ENCODE assay signal across 8 cellular contexts in genomic region chr9:99819484-99820329, GRCh38. TPM values are rescaled to one million over a fixed set of nuclear protein-coding genes. Genes with fewer than 3 reads are reported as not detected.
DNase-seq lines count a peak whose midpoint lies in the region; ATAC-seq, FAIRE-seq and TF ChIP-seq lines count a peak whose summit lies in the region.

No MANE protein-coding gene starts in this region.

- ATAC-seq in GM21360 (IDR thresholded peaks at IDR 0.05; ENCODE audit: unreplicated experiment) = peak; percentile 42
- peak; percentile 56 for ATAC-seq in activated CD8-positive, alpha-beta memory T cell treated with anti-CD3 and anti-CD28 coated beads, Interleukin-2, amount 10 ng/mL, durations not matched to agents 7 days and 5 days

- H4K5ac ChIP-seq in H1 (ENCODE audit: insufficient read length, low read depth, low read length) = peak overlapping the region; percentile 64

- no peaks in the 10 kb centered on the region for H3K36me3 ChIP-seq in Caco-2 (ENCODE audit: control insufficient read depth, insufficient read depth, low read length)
- H3K36me3 ChIP-seq in H1 (ENCODE audit: control insufficient read depth in 2 of 4, insufficient read depth in 4 of 4, low read length in 3 of 4) = no peaks in the 10 kb centered on the region
- no peaks in the 10 kb centered on the region for H3K36me3 ChIP-seq in mesodermal cell (ENCODE audit: control insufficient read depth, insufficient read depth, low read length)

- 0 out of 2 replicates have a peak, but pooled peaks cover 3% of the 10 kb centered on the region for H3K79me1 ChIP-seq in H1 (ENCODE audit: low read depth, low read length)

- H3K4me1 Mint-ChIP-seq in Caco-2 (ENCODE audit: low read depth, unreplicated experiment) = peaks cover 7% of the 10 kb centered on the region
- H3K4me1 Mint-ChIP-seq in activated CD8-positive, alpha-beta memory T cell treated with anti-CD3 and anti-CD28 coated beads, Interleukin-2, amount 10 ng/mL, durations not matched to agents 7 days and 5 days = peaks cover 35% of the 10 kb centered on the region

- TF ChIP-seq CTCF in Caco-2 (IDR thresholded peaks at IDR 0.05; ENCODE audit: insufficient read depth in 1 of 2, low read depth in 1 of 2, low read length in 1 of 2, severe bottlenecking in 1 of 2, unreplicated experiment in 1 of 2) = no peak
- TF ChIP-seq CTCF in H1 (IDR thresholded peaks at IDR 0.05; ENCODE audit: control extremely low read depth in 1 of 3, insufficient read depth in 1 of 3, low read depth in 1 of 3, low read length in 3 of 3) = no peak

- peaks cover 0 to 6% of the 10 kb centered on the region in 2 experiments; a peak in 1 of 4 replicates for H3K79me2 ChIP-seq in H1 (ENCODE audit: control insufficient read depth in 1 of 2, insufficient read depth in 2 of 2, low read length in 2 of 2)

- H3K27me3 ChIP-seq in Caco-2 (replicated peaks; ENCODE audit: control insufficient read depth, insufficient read depth, low read length) = peaks cover 8% of the 10 kb centered on the region
- peaks cover 20 to 47% (median 42%) of the 10 kb centered on the region in 4 experiments for H3K27me3 ChIP-seq in H1 (replicated peaks in 1 of 4; ENCODE audit: control insufficient read depth in 3 of 4, extremely low read depth in 1 of 4, insufficient read depth in 3 of 4, low read length in 3 of 4)

- H3K4me1 ChIP-seq in Caco-2 (peaks cover 4% of the 10 kb centered on the region), H1 (replicated peaks in 1 of 4; ENCODE audit: control insufficient read depth in 3 of 4, insufficient read depth in 4 of 4, low read length in 3 of 4) (peaks cover 0 to 20% (median 8%) of the 10 kb centered on the region in 4 experiments; a peak in 6 of 7 replicates), mesodermal cell (ENCODE audit: control insufficient read depth, insufficient read depth, low read length, poor library complexity, severe bottlenecking) (peaks cover 10% of the 10 kb centered on the region)

- H2BK20ac ChIP-seq in H1 (ENCODE audit: low read length) = no peak overlapping the region

- peaks cover 4 to 10% of the 10 kb centered on the region in 2 experiments for H4K20me1 ChIP-seq in H1 (replicated peaks in 1 of 2; ENCODE audit: control insufficient read depth in 1 of 2, insufficient read depth in 2 of 2, low read length in 2 of 2)

- CTCF ChIA-PET in Caco-2 (lab: Charles Lee) (no interaction called here), H1 (lab: Charles Lee; ENCODE audit: partially characterized antibody) (interaction anchor here (1.6 kb wide), 1 partner anchor 86 kb away, joined by 3 read pairs; no protein-coding TSS in a partner anchor)
- CTCF ChIA-PET in activated CD8-positive, alpha-beta memory T cell treated with anti-CD3 and anti-CD28 coated beads, Interleukin-2, amount 10 ng/mL, durations not matched to agents 7 days and 5 days (lab: Charles Lee) = interaction anchor here (0.7 to 1.2 kb wide), 5 partner anchors 9 to 203 kb away, joined by 3 to 7 read pairs (median 3); no protein-coding TSS in a partner anchor

- 0 out of 4 replicates have a peak, but pooled peaks of 1 of the 2 experiments have one; percentile 11 for TF ChIP-seq RAD21 in H1 (IDR thresholded peaks at IDR 0.05 in 1 of 2, conservative IDR thresholded peaks at IDR 0.05 in 1 of 2; ENCODE audit: low read depth in 2 of 2, low read length in 2 of 2)

- peaks cover 3% of the 10 kb centered on the region for H3K27me3 Mint-ChIP-seq in Caco-2 (ENCODE audit: insufficient read depth, unreplicated experiment)
- peaks cover 26% of the 10 kb centered on the region for H3K27me3 Mint-ChIP-seq in activated CD8-positive, alpha-beta memory T cell treated with anti-CD3 and anti-CD28 coated beads, Interleukin-2, amount 10 ng/mL, durations not matched to agents 7 days and 5 days

- 1% methylated on average over 27 of the region's 114 CpGs; no CpG with 5 or more reads in 1 of the 2 experiments for WGBS in H1 (ENCODE audit: extremely low coverage in 1 of 2, insufficient coverage in 1 of 2, insufficient read length in 1 of 2, insufficient replicate concordance in 2 of 2, low coverage in 1 of 2, low lambda C conversion rate in 2 of 2, missing lambda C conversion rate in 1 of 2), 2 experiments
- WGBS in mesodermal cell (ENCODE audit: insufficient coverage in 2 of 2), 2 experiments = 0% methylated on average over 37 to 64 of the region's 114 CpGs

- no peaks in the 10 kb centered on the region for H3K9me3 ChIP-seq in Caco-2
- no peaks in the 10 kb centered on the region for H3K9me3 ChIP-seq in H1 (ENCODE audit: insufficient read depth in 2 of 2, low read depth in 1 of 2, low read length in 1 of 2)
- H3K9me3 ChIP-seq in mesodermal cell (ENCODE audit: control insufficient read depth, low read length) = no peaks in the 10 kb centered on the region

- no peak overlapping the region for H2AK5ac ChIP-seq in H1 (ENCODE audit: low read depth, low read length)

- DNase-seq in Caco-2 (peak; percentile 92 to 94), HT1080 (ENCODE audit: low read depth) (peak; percentile 94), H1 (ENCODE audit: low read depth in 1 of 2, low spot score in 2 of 2) (peak in 1 of 2 experiments; percentile 95)
- DNase-seq in NK-92 treated with Interleukin-12 subunit alpha and Interleukin-12 subunit beta, amount 100 ng/mL, for 24 hours (lab: John Stamatoyannopoulos, UW) = peak; percentile 94
- peak; percentile 96 for DNase-seq in activated CD8-positive, alpha-beta memory T cell treated with anti-CD3 and anti-CD28 coated beads, Interleukin-2, amount 10 ng/mL, durations not matched to agents 7 days and 5 days
- peak; percentile 85 for DNase-seq in stimulated activated CD8-positive, alpha-beta memory T cell treated with anti-CD3 and anti-CD28 coated beads, Interleukin-15, amount 100 ng/mL, for 24 hours (ENCODE audit: low read depth)

- peak overlapping the region; percentile 99 to 100 for H3K4me2 ChIP-seq in H1 (ENCODE audit: insufficient read depth in 1 of 2, low read depth in 2 of 2, low read length in 2 of 2)

- H3K36me3 Mint-ChIP-seq in Caco-2 (ENCODE audit: insufficient read depth, unreplicated experiment) = peaks cover 15% of the 10 kb centered on the region
- H3K36me3 Mint-ChIP-seq in activated CD8-positive, alpha-beta memory T cell treated with anti-CD3 and anti-CD28 coated beads, Interleukin-2, amount 10 ng/mL, durations not matched to agents 7 days and 5 days = peaks cover 4% of the 10 kb centered on the region

- H3K23me2 ChIP-seq in H1 (ENCODE audit: low read depth, low read length) = peaks cover 36% of the 10 kb centered on the region

- POLR2A ChIA-PET in Caco-2 (lab: Charles Lee) (no interaction called here), H1 (lab: Charles Lee; ENCODE audit: partially characterized antibody) (interaction anchor here (0.8 to 2.0 kb wide), 6 partner anchors 8 to 137 kb away, joined by 3 to 9 read pairs (median 4); partner anchors contain the start of gene STX17)

- peak in 1 of 2 experiments; percentile 52; a peak in 1 of 3 replicates for TF ChIP-seq EP300 in H1 (IDR thresholded peaks at IDR 0.05; ENCODE audit: borderline replicate concordance in 1 of 2, low read depth in 2 of 2, low read length in 2 of 2)

- intact Hi-C loops in Caco-2 (cut with micrococcal nuclease; ENCODE audit: unreplicated experiment) = loop anchor here (1.0 to 10.0 kb wide), 8 partner anchors 12 to 778 kb away; partner anchors contain the start of genes ALG2, ERP44, INVS and SEC61B

- no peak overlapping the region for H2BK12ac ChIP-seq in H1 (ENCODE audit: low read depth, low read length)

- H3K4me3 ChIP-seq in Caco-2 (ENCODE audit: low read depth, low read length) (peak overlapping the region; percentile 95), H1 (ENCODE audit: extremely low read depth in 1 of 4, insufficient read depth in 2 of 4, low read depth in 3 of 4, low read length in 4 of 4) (peak overlapping the region; percentile 77 to 90 (median 84)), mesodermal cell (ENCODE audit: extremely low read depth, insufficient read depth, low read length, poor library complexity, severe bottlenecking) (peak overlapping the region; percentile 71)

- peak overlapping the region; percentile 73; the same call in 1 of the 2 replicates for H2AFZ ChIP-seq in H1 (ENCODE audit: low read length)

- H4K91ac ChIP-seq in H1 (replicated peaks; ENCODE audit: insufficient read length, low read length) = no peak overlapping the region

- H2BK120ac ChIP-seq in H1 (replicated peaks; ENCODE audit: low read depth, low read length) = no peak overlapping the region

- H3K56ac ChIP-seq in H1 (replicated peaks; ENCODE audit: insufficient read length, low read depth, low read length) = peak overlapping the region; percentile 70

- H3K27ac Mint-ChIP-seq in Caco-2 (ENCODE audit: unreplicated experiment) = peak overlapping the region; percentile 71
- peak overlapping the region; percentile 88 for H3K27ac Mint-ChIP-seq in activated CD8-positive, alpha-beta memory T cell treated with anti-CD3 and anti-CD28 coated beads, Interleukin-2, amount 10 ng/mL, durations not matched to agents 7 days and 5 days

- H3K4me3 Mint-ChIP-seq in Caco-2 (ENCODE audit: unreplicated experiment) = peak overlapping the region; percentile 72
- H3K4me3 Mint-ChIP-seq in activated CD8-positive, alpha-beta memory T cell treated with anti-CD3 and anti-CD28 coated beads, Interleukin-2, amount 10 ng/mL, durations not matched to agents 7 days and 5 days = peak overlapping the region; percentile 94

- peak overlapping the region; percentile 87 for H3K18ac ChIP-seq in H1 (ENCODE audit: extremely low read depth, low read length)

- peak overlapping the region; percentile 98 for H4K8ac ChIP-seq in H1 (ENCODE audit: extremely low read depth, insufficient read depth, low read length)

- no peak for FAIRE-seq in H1 (lab: Jason Lieb, UNC)

- no TSS peak for BruUV-seq in Caco-2 (replicated peaks; lab: Mats Ljungman, UMichigan)

- no peaks in the 10 kb centered on the region for H3K9me3 Mint-ChIP-seq in Caco-2 (ENCODE audit: unreplicated experiment)
- H3K9me3 Mint-ChIP-seq in activated CD8-positive, alpha-beta memory T cell treated with anti-CD3 and anti-CD28 coated beads, Interleukin-2, amount 10 ng/mL, durations not matched to agents 7 days and 5 days (ENCODE audit: low read depth) = no peaks in the 10 kb centered on the region

- peak in 1 of 2 experiments; percentile 95; a peak in 2 of 3 replicates for TF ChIP-seq POLR2A in H1 (IDR thresholded peaks at IDR 0.05; ENCODE audit: control extremely low read depth in 1 of 2, low read depth in 2 of 2, low read length in 2 of 2)

- H3K27ac ChIP-seq in H1 (ENCODE audit: low read depth, low read length) = peak overlapping the region; percentile 88
- H3K27ac ChIP-seq in mesodermal cell (ENCODE audit: low read depth, low read length, severe bottlenecking) = peak overlapping the region; percentile 97

- H3K4ac ChIP-seq in H1 (replicated peaks; ENCODE audit: insufficient read length, low read depth, low read length) = peak overlapping the region; percentile 23

- H2BK15ac ChIP-seq in H1 (ENCODE audit: low read length) = no peak overlapping the region

- H3K23ac ChIP-seq in H1 (ENCODE audit: insufficient read length) = no peak overlapping the region

- H3K14ac ChIP-seq in H1 (ENCODE audit: insufficient read length) = no peak overlapping the region

- peak overlapping the region; percentile 89; the same call in 1 of the 2 replicates for H2BK5ac ChIP-seq in H1 (ENCODE audit: low read depth, low read length)

- H3K9ac ChIP-seq in H1 (replicated peaks in 1 of 4; ENCODE audit: extremely low read depth in 1 of 4, low read depth in 3 of 4, low read length in 3 of 4) = peak overlapping the region; percentile 52 to 98 (median 92)

RNA-seq across cellular contexts. Expression of gene NR4A3, which starts 2.0 kb away (rescaled TPM):
- 0.39 and 0.44 TPM in 2 replicates for total RNA-seq in Caco-2 (2022)
- total RNA-seq in HT1080 (2014; rRNA removed; shearing (Covaris generic)) = 0.03 and 0.23 TPM in 2 replicates
- 0.16 and 0.27 TPM in 2 replicates for polyA plus RNA-seq in HT1080 (2015; cell fraction: cytosol; rRNA removed)
- 0.24 and 0.25 TPM in 2 replicates for polyA plus RNA-seq in HT1080 (2015; cell fraction: nucleus; rRNA removed)
- total RNA-seq in activated CD8-positive, alpha-beta memory T cell treated with anti-CD3 and anti-CD28 coated beads, Interleukin-2, amount 10 ng/mL, durations not matched to agents 7 days and 5 days = 10 to 100 TPM in 1 of 2 experiments, 1 to 10 TPM in 1; 3.6 to 20.4 TPM
- 0.23 and 0.30 TPM in 2 replicates for total RNA-seq in H1 (2021; fragmentation: NEBNext Ultra II Directional; extraction: Animal tissue kit (Norgen Biotek cat#: 25700))
- 0.05 and 0.06 TPM in 2 replicates for polyA plus RNA-seq in H1 (2011; rRNA removed)
- polyA plus RNA-seq in H1 (2011; cell fraction: cytosol; rRNA removed) = 0.05 TPM
- 0.23 TPM for polyA plus RNA-seq in H1 (2011; cell fraction: nucleus; rRNA removed)
- polyA plus RNA-seq in H1 (2012, experiment 1 of 2) = 0.04 to 0.11 TPM (median 0.07 TPM) in 4 replicates
- 0.04 TPM for polyA plus RNA-seq in H1 (2012, experiment 2 of 2)
- polyA plus RNA-seq in H1 (2013, experiment 1 of 2) = 0.14 TPM
- 0.13 TPM for polyA plus RNA-seq in H1 (2013, experiment 2 of 2)
- polyA minus RNA-seq in H1 (2011; rRNA and poly(A)+ RNA removed) = 0.16 TPM in 1 of 2 replicates, not detected in the other
- polyA minus RNA-seq in H1 (2011; cell fraction: cytosol; rRNA and poly(A)+ RNA removed) = 0.29 TPM
- 0.30 TPM for polyA minus RNA-seq in H1 (2011; cell fraction: nucleus; rRNA and poly(A)+ RNA removed)
- polyA plus RNA-seq in mesodermal cell (2013, experiment 1 of 2) = 0.96 TPM
- polyA plus RNA-seq in mesodermal cell (2013, experiment 2 of 2) = 0.81 TPM
